In genomic region chr6:16505711-16506362, GRCh38 we compare ENCODE assay signal across 11 cellular contexts.
DNase-seq lines count a peak whose midpoint lies in the region; ATAC-seq and TF ChIP-seq lines count a peak whose summit lies in the region.
"Had no signal": no experiment of that assay in that cellular context is flagged by ENCODE, and none has a peak within 500 bp of the region (broad histone marks: within the 10 kb centered on the region; RNA-seq: fewer than 3 reads in every experiment).

No MANE protein-coding gene starts in this region.

- DNase-seq in AG08396 (ENCODE audit: low spot score) (peak; percentile 22), M059J (ENCODE audit: low read depth) (peak; percentile 76), choroid plexus epithelial cell (ENCODE audit: low read depth) (peak; percentile 60), midbrain (lab: John Stamatoyannopoulos, UW) (peak; percentile 29), activated gamma-delta T cell treated with Interleukin-2 at 50 U/mL for 16 hours (no peak), putamen (ENCODE audit: low spot score) (no peak), HAP-1 (ENCODE audit: low spot score in 2 of 2) (no peak)
- DNase-seq: NCI-H510A treated with DMSO at 0.1 percent for 48 hours, T-helper 1 cell had no signal

- no peaks in the 10 kb centered on the region for H3K36me3 ChIP-seq in HAP-1 (replicated peaks)

- in situ Hi-C loops in HAP-1 (cut with MboI; ENCODE audit: low sequenced_read_pairs) = loop anchor here (25.0 kb wide), 1 partner anchor 581 kb away; no protein-coding TSS in a partner anchor

- H3K9me3 ChIP-seq in HAP-1 = no peaks in the 10 kb centered on the region

- peak; percentile 10 for TF ChIP-seq CTCF in choroid plexus epithelial cell (conservative IDR thresholded peaks at IDR 0.05; ENCODE audit: low read depth, low read length)

- no peaks in the 10 kb centered on the region for H3K4me1 ChIP-seq in HAP-1

- ATAC-seq in GM19463 (IDR thresholded peaks at IDR 0.05; ENCODE audit: unreplicated experiment) = no peak
- ATAC-seq: HCT116 had no signal

- no peaks in the 10 kb centered on the region for H3K27me3 ChIP-seq in HAP-1 (ENCODE audit: low read depth)

- H3K4me3 ChIP-seq in choroid plexus epithelial cell (ENCODE audit: low read depth, low read length) (no peak overlapping the region), HAP-1 (no peak overlapping the region)

Comparison
In these comparisons a context has a peak if more than half of its experiments do, and no peak if none do; other contexts are left out.
1. DNase-seq: peak in AG08396 (single experiment), M059J (single experiment), choroid plexus epithelial cell (single experiment) and midbrain (single experiment); none in activated gamma-delta T cell treated with Interleukin-2 at 50 U/mL for 16 hours (single experiment), putamen (single experiment) and HAP-1 (0 of 2).